Comparison of ENCODE assay signal across 9 cellular contexts in the genomic region with DNA sequence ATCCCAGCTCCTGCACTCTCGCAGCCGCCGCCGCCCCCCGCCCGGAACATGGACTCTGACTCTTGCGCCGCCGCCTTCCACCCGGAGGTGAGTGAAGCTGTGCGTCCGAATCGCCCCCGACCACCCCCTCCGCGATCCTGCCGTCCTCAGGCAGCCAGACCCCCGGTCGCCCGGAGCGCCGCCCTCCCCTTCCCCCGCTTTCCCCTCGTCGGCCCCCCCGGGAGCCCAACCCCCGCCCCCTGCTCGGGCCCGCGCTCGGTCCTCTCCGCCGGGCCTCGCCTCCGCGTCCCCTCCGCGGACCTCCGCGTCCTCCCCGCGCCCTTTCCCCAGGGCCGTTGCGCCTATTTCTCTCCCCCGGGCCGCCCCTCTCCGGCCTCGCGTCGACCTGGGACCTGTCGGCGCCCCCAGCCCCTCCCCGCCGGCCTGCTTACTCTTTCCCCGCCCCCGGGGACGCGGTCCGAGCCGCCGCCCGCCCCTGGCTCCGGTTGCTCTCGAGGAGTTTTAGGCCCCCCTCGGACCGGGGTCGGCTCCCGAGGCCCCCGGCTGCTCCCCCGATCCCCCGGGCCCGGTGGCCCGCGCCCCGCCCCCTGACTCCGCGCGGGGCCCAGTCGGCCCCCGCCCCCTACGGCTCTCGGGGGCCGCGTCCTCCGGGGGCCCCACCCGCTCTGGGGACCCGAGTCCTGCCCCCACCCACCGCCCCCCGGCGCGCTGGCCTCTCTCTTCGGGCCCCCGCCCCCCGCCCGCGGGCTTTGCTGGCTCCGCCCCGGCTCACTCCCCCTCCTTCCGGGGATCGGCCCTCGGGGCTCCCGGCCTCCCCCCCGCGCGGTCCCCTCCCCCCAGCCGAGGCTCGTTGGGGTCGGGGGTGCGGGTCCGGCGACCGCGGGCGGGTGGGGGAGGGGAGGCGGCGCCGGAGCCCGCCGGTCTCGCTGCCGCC. TPM values are rescaled to one million over a fixed set of nuclear protein-coding genes. Genes with fewer than 3 reads are reported as not detected.
DNase-seq lines count a peak whose midpoint lies in the region; ATAC-seq and TF ChIP-seq lines count a peak whose summit lies in the region.
"Had no signal": no experiment of that assay in that cellular context is flagged by ENCODE, and none has a peak within 500 bp of the region (broad histone marks: within the 10 kb centered on the region; RNA-seq: fewer than 3 reads in every experiment).

No MANE protein-coding gene starts in this region.

- H3K4me3 ChIP-seq in choroid plexus epithelial cell (ENCODE audit: low read depth, low read length) = peak overlapping the region; percentile 76

- peak overlapping the region; percentile 86 for H3K27ac ChIP-seq in 22Rv1
- H3K27ac ChIP-seq in VCaP = peak overlapping the region; percentile 89

- peak; percentile 12 for ATAC-seq in GM21737 (IDR thresholded peaks at IDR 0.05; ENCODE audit: unreplicated experiment)
- peak; percentile 8 for ATAC-seq in left lobe of liver
- ATAC-seq in HG02840 (IDR thresholded peaks at IDR 0.05; ENCODE audit: low FRiP score, unreplicated experiment) = no peak

- DNase-seq in choroid plexus epithelial cell (ENCODE audit: low read depth) (peak; percentile 21), left lobe of liver (ENCODE audit: low spot score) (peak; percentile 69), NCI-H774 (lab: John Stamatoyannopoulos, UW) (no peak)
- DNase-seq in stimulated activated CD8-positive, alpha-beta memory T cell treated with anti-CD3 and anti-CD28 coated beads, Interleukin-12 subunit alpha, Interleukin-12 subunit beta, amount 100 ng/mL, for 4 hours (ENCODE audit: low read depth) = peak; percentile 61

- TF ChIP-seq CTCF in 22Rv1 (IDR thresholded peaks at IDR 0.05) (no peak), VCaP (conservative IDR thresholded peaks at IDR 0.05) (no peak), choroid plexus epithelial cell (conservative IDR thresholded peaks at IDR 0.05; ENCODE audit: low read depth, low read length) (no peak)

RNA-seq across cellular contexts. Expression of a gene that starts 0.8 kb away (rescaled TPM):
- total RNA-seq in left lobe of liver = 5.5 TPM

RNA-seq across cellular contexts. Expression of a gene that starts 10.4 kb away (rescaled TPM):
- 9.7 TPM for total RNA-seq in left lobe of liver

RNA-seq across cellular contexts. Expression of a gene that starts 11.6 kb away (rescaled TPM):
- total RNA-seq in left lobe of liver = 20.0 TPM

RNA-seq across cellular contexts. Expression of a gene that starts 34.5 kb away (rescaled TPM):
- total RNA-seq in left lobe of liver = 38.4 TPM

RNA-seq across cellular contexts. Expression of a gene that starts 59.2 kb away (rescaled TPM):
- total RNA-seq in left lobe of liver = 0.05 TPM
- total RNA-seq: renal cortical epithelial cell had no signal
